In genomic region chr19:19149402-19149801, GRCh38 we compare ENCODE assay signal across 1 cellular context.
TF ChIP-seq lines count a peak whose summit lies in the region.

No MANE protein-coding gene starts in this region.

TF ChIP-seq in IMR-90, 13 proteins besides CTCF, POLR2A, EP300 and RAD21:
- TF ChIP-seq MXI1 (IDR thresholded peaks at IDR 0.05; ENCODE audit: borderline replicate concordance, low read depth, low read length) = no peak
- no peak for TF ChIP-seq CHD1 (IDR thresholded peaks at IDR 0.05; ENCODE audit: low read depth, low read length)
- TF ChIP-seq RCOR1 (IDR thresholded peaks at IDR 0.05; ENCODE audit: insufficient replicate concordance, low read length) = no peak
- TF ChIP-seq MAFK (IDR thresholded peaks at IDR 0.05; ENCODE audit: low read depth, low read length) = no peak
- TF ChIP-seq CEBPB (IDR thresholded peaks at IDR 0.05; ENCODE audit: low read depth, low read length) = no peak
- TF ChIP-seq SMC3 (IDR thresholded peaks at IDR 0.05; ENCODE audit: low read depth, low read length) = no peak
- TF ChIP-seq FOS (IDR thresholded peaks at IDR 0.05; ENCODE audit: low read depth, low read length) = no peak
- TF ChIP-seq NFE2L2 (IDR thresholded peaks at IDR 0.05; ENCODE audit: low read depth, low read length) = no peak
- TF ChIP-seq ELK1 (IDR thresholded peaks at IDR 0.05; ENCODE audit: borderline replicate concordance, low read depth, low read length) = no peak
- TF ChIP-seq RFX5 (IDR thresholded peaks at IDR 0.05; ENCODE audit: low read depth, low read length) = no peak
- TF ChIP-seq USF2 (IDR thresholded peaks at IDR 0.05; ENCODE audit: low read depth, low read length) = no peak
- no peak for TF ChIP-seq BHLHE40 (IDR thresholded peaks at IDR 0.05; ENCODE audit: low read depth, low read length)
- TF ChIP-seq MAZ (IDR thresholded peaks at IDR 0.05; ENCODE audit: borderline replicate concordance, low read depth, low read length) = no peak
